8 cellular contexts compared by ENCODE assay signal in genomic region chr4:38804654-38805295, GRCh38. TPM values are rescaled to one million over a fixed set of nuclear protein-coding genes. Genes with fewer than 3 reads are reported as not detected.
DNase-seq lines count a peak whose midpoint lies in the region; ATAC-seq and TF ChIP-seq lines count a peak whose summit lies in the region.

TSS of gene TLR1 (minus strand) at chr4:38804791. CDS start at chr4:38798831, 5,960 bp downstream.

- intact Hi-C loops in left ventricle myocardium superior (cut with micrococcal nuclease): no loop called here
- intact Hi-C loops in sigmoid colon (cut with DNase I): loop anchor here (5.0 kb wide), 1 partner anchor 42 kb away; no protein-coding TSS in a partner anchor

- peak within 1 kb of the TSS; percentile 64 to 79 (median 69) for H3K27ac ChIP-seq in sigmoid colon

- H3K4me1 ChIP-seq in sigmoid colon: peaks cover 0 to 26% (median 15%) of the 10 kb centered on the region in 4 donors

- H3K4me3 ChIP-seq in sigmoid colon: peak within 1 kb of the TSS; percentile 19 to 45 (median 36)

- no peaks in the 10 kb centered on the region for H3K27me3 ChIP-seq in sigmoid colon

- peak in 3 of 4 experiments; percentile 57 to 60 (median 59) for TF ChIP-seq CTCF in sigmoid colon (IDR thresholded peaks at IDR 0.05)

- no peaks in the 10 kb centered on the region for H3K9me3 ChIP-seq in sigmoid colon

- peaks cover 0 to 8% (median 2%) of the 10 kb centered on the region in 4 donors for H3K36me3 ChIP-seq in sigmoid colon

- no peak for TF ChIP-seq POLR2A in sigmoid colon (IDR thresholded peaks at IDR 0.05)

- TF ChIP-seq EP300 in sigmoid colon (IDR thresholded peaks at IDR 0.05): no peak

- DNase-seq in DMS53 (lab: John Stamatoyannopoulos, UW): peak; percentile 72
- peak; percentile 15 for DNase-seq in NCI-H2196 treated with DMSO at 0.1 percent for 48 hours (lab: John Stamatoyannopoulos, UW; ENCODE audit: unreplicated experiment)
- DNase-seq in amniotic stem cell (lab: John Stamatoyannopoulos, UW): peak; percentile 25
- DNase-seq in left ventricle myocardium superior: no peak
- DNase-seq in sigmoid colon: no peak
- DNase-seq in HK-2 (ENCODE audit: unreplicated experiment): no peak

- ATAC-seq in GM21723 (IDR thresholded peaks at IDR 0.05; ENCODE audit: unreplicated experiment) (peak; percentile 28), left ventricle myocardium superior (peak; percentile 78), GM19023 (IDR thresholded peaks at IDR 0.05; ENCODE audit: unreplicated experiment) (no peak)

- WGBS in sigmoid colon, 2 donors: 15 to 28% methylated on average over 7 of the region's 7 CpGs

RNA-seq across cellular contexts. Expression of gene TLR1, which starts in this region (rescaled TPM):
- total RNA-seq in left ventricle myocardium superior (5.0 TPM), sigmoid colon (10 to 100 TPM in 3 of 4 donors, 1 to 10 TPM in 1; 8.7 to 15.7 (median 13.0) TPM)
- 1 to 10 TPM; 1.8 to 6.5 (median 2.8) TPM for polyA plus RNA-seq in sigmoid colon

Comparison
In these comparisons a context has a peak if more than half of its experiments do, and no peak if none do; other contexts are left out.
1. DNase-seq: peak in DMS53 (single experiment), NCI-H2196 treated with DMSO at 0.1 percent for 48 hours (single experiment) and amniotic stem cell (single experiment); none in left ventricle myocardium superior (single experiment), sigmoid colon (single experiment) and HK-2 (single experiment).